ENCODE assay signal across 19 cellular contexts in genomic region chr2:197427204-197427603, GRCh38. TPM values are rescaled to one million over a fixed set of nuclear protein-coding genes. Genes with fewer than 3 reads are reported as not detected.
A peak's percentile ranks its signal among the peaks of the same experiment; 100 is the strongest.
DNase-seq lines count a peak whose midpoint lies in the region; ATAC-seq lines count a peak whose summit lies in the region.
"Had no signal": no experiment of that assay in that cellular context is flagged by ENCODE, and none has a peak within 500 bp of the region (broad histone marks: within the 10 kb centered on the region; RNA-seq: fewer than 3 reads in every experiment).

No MANE protein-coding gene starts in this region.

- no peaks in the 10 kb centered on the region for H3K27me3 Mint-ChIP-seq in CD4-positive, alpha-beta memory T cell
- no peaks in the 10 kb centered on the region for H3K27me3 Mint-ChIP-seq in IgD-negative memory B cell
- no peaks in the 10 kb centered on the region for H3K27me3 Mint-ChIP-seq in natural killer cell treated with Interleukin-12 subunit alpha and Interleukin-12 subunit beta and Interleukin-15 and Interleukin-18, amount 100 ng/mL, for 72 hours

- intact Hi-C loops in CD4-positive, alpha-beta memory T cell (cut with micrococcal nuclease), result no loop called here

- no peak for DNase-seq in CD4-positive, alpha-beta memory T cell
- DNase-seq in amniotic epithelial cell (ENCODE audit: low read depth), result peak; percentile 15
- no peak for DNase-seq in natural killer cell treated with Interleukin-12 subunit alpha and Interleukin-12 subunit beta and Interleukin-15 and Interleukin-18, amount 100 ng/mL, for 72 hours (ENCODE audit: low spot score)
- no peak for DNase-seq in NCI-H146 treated with DMSO at 0.1 percent for 48 hours (lab: John Stamatoyannopoulos, UW; ENCODE audit: unreplicated experiment)
- DNase-seq in NK-92 treated with Interleukin-12 subunit alpha and Interleukin-12 subunit beta, amount 100 ng/mL, for 24 hours (lab: John Stamatoyannopoulos, UW), result no peak
- DNase-seq: activated CD8-positive, alpha-beta memory T cell treated with anti-CD3 and anti-CD28 coated beads, Interleukin-2, amount 50 U/mL, for 48 hours; activated naive CD4-positive, alpha-beta T cell treated with anti-CD3 and anti-CD28 coated beads, Interleukin-2, amount 50 U/mL, for 16 hours; AML-193; KG1; NCI-H1105; NCI-H748 treated with DMSO at 0.1 percent for 48 hours; PC-3; right lobe of liver had no signal

- CTCF ChIA-PET in CD4-positive, alpha-beta memory T cell (lab: Charles Lee; ENCODE audit: partially characterized antibody), result interaction anchor here (0.7 kb wide), 1 partner anchor 77 kb away, joined by 3 read pairs; no protein-coding TSS in a partner anchor

- H3K27ac Mint-ChIP-seq in CD4-positive, alpha-beta memory T cell, result peak overlapping the region in 6 of 7 donors; percentile 29 to 99 (median 72)
- peak overlapping the region in 2 of 3 donors; percentile 27 to 90 for H3K27ac Mint-ChIP-seq in IgD-negative memory B cell
- peak overlapping the region; percentile 11 to 59 for H3K27ac Mint-ChIP-seq in natural killer cell treated with Interleukin-12 subunit alpha and Interleukin-12 subunit beta and Interleukin-15 and Interleukin-18, amount 100 ng/mL, for 72 hours

- no peak for ATAC-seq in natural killer cell treated with Interleukin-12 subunit alpha and Interleukin-12 subunit beta and Interleukin-15 and Interleukin-18, amount 100 ng/mL, for 72 hours
- no peak for ATAC-seq in HG03457 (IDR thresholded peaks at IDR 0.05; ENCODE audit: unreplicated experiment)
- ATAC-seq: gastroesophageal sphincter, left lobe of liver, PC-3, right lobe of liver had no signal

- peaks cover 8% of the 10 kb centered on the region for H3K36me3 ChIP-seq in CD4-positive, alpha-beta memory T cell (ENCODE audit: insufficient read depth, low read length)

- peaks cover 86% of the 10 kb centered on the region for H3K4me1 ChIP-seq in CD4-positive, alpha-beta memory T cell (ENCODE audit: insufficient read depth, low read length)

- POLR2A ChIA-PET in CD4-positive, alpha-beta memory T cell (lab: Charles Lee; ENCODE audit: partially characterized antibody), result interaction anchor here (0.8 to 1.0 kb wide), 3 partner anchors 8 to 26 kb away, joined by 3 to 5 read pairs (median 3); partner anchors contain the start of genes COQ10B and SF3B1

- H3K36me3 Mint-ChIP-seq in CD4-positive, alpha-beta memory T cell, result peaks cover 9 to 54% of the 10 kb centered on the region in 2 donors
- H3K36me3 Mint-ChIP-seq in IgD-negative memory B cell, result peaks cover 3% of the 10 kb centered on the region
- H3K36me3 Mint-ChIP-seq in natural killer cell treated with Interleukin-12 subunit alpha and Interleukin-12 subunit beta and Interleukin-15 and Interleukin-18, amount 100 ng/mL, for 72 hours, result no peaks in the 10 kb centered on the region

- H3K27me3 ChIP-seq in CD4-positive, alpha-beta memory T cell (ENCODE audit: insufficient read depth, low read length), result no peaks in the 10 kb centered on the region
- H3K27me3 ChIP-seq: gastroesophageal sphincter, right lobe of liver had no signal

- H3K27ac ChIP-seq in CD4-positive, alpha-beta memory T cell (ENCODE audit: low read depth, low read length), result peak overlapping the region; percentile 6
- H3K27ac ChIP-seq: gastroesophageal sphincter had no signal

- H3K9me3 ChIP-seq in CD4-positive, alpha-beta memory T cell (ENCODE audit: control insufficient read depth in 1 of 2, low read length in 2 of 2), result no peaks in the 10 kb centered on the region
- H3K9me3 ChIP-seq: gastroesophageal sphincter, HAP-1, right lobe of liver had no signal

- peaks cover 54 to 86% (median 68%) of the 10 kb centered on the region in 4 donors for H3K4me1 Mint-ChIP-seq in CD4-positive, alpha-beta memory T cell
- H3K4me1 Mint-ChIP-seq in IgD-negative memory B cell, result peaks cover 48 to 55% (median 53%) of the 10 kb centered on the region in 3 donors
- H3K4me1 Mint-ChIP-seq in natural killer cell treated with Interleukin-12 subunit alpha and Interleukin-12 subunit beta and Interleukin-15 and Interleukin-18, amount 100 ng/mL, for 72 hours (ENCODE audit: low read depth in 2 of 2), result peaks cover 51 to 64% of the 10 kb centered on the region in 2 donors

- no peak overlapping the region for H3K4me3 ChIP-seq in CD4-positive, alpha-beta memory T cell (ENCODE audit: low read length in 2 of 2)
- H3K4me3 ChIP-seq: gastroesophageal sphincter, HAP-1, right lobe of liver had no signal

- no peaks in the 10 kb centered on the region for H3K9me3 Mint-ChIP-seq in CD4-positive, alpha-beta memory T cell
- no peaks in the 10 kb centered on the region for H3K9me3 Mint-ChIP-seq in IgD-negative memory B cell
- H3K9me3 Mint-ChIP-seq in natural killer cell treated with Interleukin-12 subunit alpha and Interleukin-12 subunit beta and Interleukin-15 and Interleukin-18, amount 100 ng/mL, for 72 hours, result no peaks in the 10 kb centered on the region
- H3K9me3 Mint-ChIP-seq: T-helper 2 cell treated with Interferon-gamma antibody and Interleukin-4, amounts not matched to agents 5 μg/mL and 100 μg/mL, for 36 hours had no signal

- H3K4me3 Mint-ChIP-seq in CD4-positive, alpha-beta memory T cell, result peak overlapping the region in 5 of 8 donors; percentile 39 to 84 (median 65)
- peak overlapping the region in 1 of 4 donors; percentile 27 for H3K4me3 Mint-ChIP-seq in IgD-negative memory B cell
- H3K4me3 Mint-ChIP-seq in natural killer cell treated with Interleukin-12 subunit alpha and Interleukin-12 subunit beta and Interleukin-15 and Interleukin-18, amount 100 ng/mL, for 72 hours, result no peak overlapping the region

RNA-seq across cellular contexts. Expression of gene SF3B1, which starts 7.6 kb away (rescaled TPM):
- total RNA-seq in CD4-positive, alpha-beta memory T cell, result 100 to 1,000 TPM; 601 to 604 TPM
- polyA plus RNA-seq in CD4-positive, alpha-beta memory T cell, result 100 to 1,000 TPM; 103 to 155 TPM
- polyA plus RNA-seq in IgD-negative memory B cell, result 124 TPM
- total RNA-seq in natural killer cell treated with Interleukin-12 subunit alpha and Interleukin-12 subunit beta and Interleukin-15 and Interleukin-18, amount 100 ng/mL, for 72 hours, result 100 to 1,000 TPM; 272 to 287 TPM

RNA-seq across cellular contexts. Expression of gene COQ10B, which starts 26.1 kb away (rescaled TPM):
- 10 to 100 TPM; 31.7 to 33.1 TPM for total RNA-seq in CD4-positive, alpha-beta memory T cell
- 10 to 100 TPM; 44.9 to 88.1 TPM for polyA plus RNA-seq in CD4-positive, alpha-beta memory T cell
- 29.9 TPM for polyA plus RNA-seq in IgD-negative memory B cell
- 10 to 100 TPM; 27.8 to 40.4 TPM for total RNA-seq in natural killer cell treated with Interleukin-12 subunit alpha and Interleukin-12 subunit beta and Interleukin-15 and Interleukin-18, amount 100 ng/mL, for 72 hours
